19 cellular contexts compared by ENCODE assay signal in the genomic region with DNA sequence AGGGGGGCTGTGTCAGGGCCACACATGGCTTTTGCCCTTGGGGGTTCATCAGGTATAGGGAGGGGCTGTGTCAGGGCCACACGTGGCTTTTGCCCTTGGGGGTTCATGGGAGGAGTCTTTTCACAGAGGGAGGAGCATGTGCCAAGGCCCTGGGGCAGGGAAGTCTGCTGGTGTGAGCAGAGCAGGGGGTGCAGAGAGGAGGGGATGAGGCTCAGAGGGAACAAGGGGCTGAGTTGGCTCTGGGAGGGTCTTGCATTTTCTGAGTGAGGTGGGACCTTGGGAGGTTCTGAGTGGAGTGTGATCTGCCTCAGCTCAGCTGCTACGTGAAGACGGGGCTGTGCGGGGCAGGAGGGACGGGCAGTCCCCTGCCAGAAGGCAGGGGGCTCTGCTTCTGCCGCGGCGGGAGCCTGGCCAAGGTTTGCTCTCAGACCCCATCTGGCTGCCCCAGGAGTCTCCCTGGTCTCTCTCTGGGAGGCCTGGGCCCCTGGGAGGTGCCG. TPM values are rescaled to one million over a fixed set of nuclear protein-coding genes. Genes with fewer than 3 reads are reported as not detected.
DNase-seq lines count a peak whose midpoint lies in the region; ATAC-seq, FAIRE-seq and TF ChIP-seq lines count a peak whose summit lies in the region.
"Had no signal": no experiment of that assay in that cellular context is flagged by ENCODE, and none has a peak within 500 bp of the region (broad histone marks: within the 10 kb centered on the region; RNA-seq: fewer than 3 reads in every experiment).

No MANE protein-coding gene starts in this region.

- BruUV-seq in K562 (replicated peaks; lab: Mats Ljungman, UMichigan): no TSS peak

- H3K27ac ChIP-seq in K562 (ENCODE audit: extremely low read depth, low read depth, low read length) (peak overlapping the region; percentile 37; the same call in 1 of the 3 replicates), lung (ENCODE audit: low read depth in 1 of 2, low read length in 1 of 2) (peak overlapping the region; percentile 66 to 78), subcutaneous abdominal adipose tissue (ENCODE audit: low read depth, low read length) (peak overlapping the region; percentile 82)
- H3K27ac ChIP-seq: prostate gland had no signal

- WGBS in K562 (ENCODE audit: insufficient coverage, low coverage, missing lambda C conversion rate): 84% methylated on average over 6 of the region's 9 CpGs
- WGBS in lung, 2 donors: 52 to 78% methylated on average over 8 to 9 of the region's 9 CpGs

- TF ChIP-seq EP300 in K562 (IDR thresholded peaks at IDR 0.05; ENCODE audit: low read length): no peak

- POLR2A ChIA-PET in K562 (lab: Yijun Ruan, JAX): interaction anchor here (1.5 kb wide), 1 partner anchor 17 kb away, joined by 7 read pairs; no protein-coding TSS in a partner anchor

- H3K9ac ChIP-seq in K562 (ENCODE audit: insufficient read depth in 1 of 2, low read depth in 2 of 2, low read length in 2 of 2) (peak overlapping the region in 1 of 2 experiments; percentile 77; a peak in 3 of 4 replicates), subcutaneous abdominal adipose tissue (ENCODE audit: low read length in 5 of 5) (peak overlapping the region in 2 of 5 donors; percentile 26 to 28)
- H3K9ac ChIP-seq: SK-N-SH had no signal

- peaks cover 2% of the 10 kb centered on the region for H3K36me3 Mint-ChIP-seq in activated naive CD4-positive, alpha-beta T cell treated with anti-CD3 and anti-CD28 coated beads, Interleukin-2, amount 10 ng/mL, durations not matched to agents 7 days and 5 days
- H3K36me3 Mint-ChIP-seq: activated naive CD8-positive, alpha-beta T cell had no signal

- H3K36me3 ChIP-seq in K562 (ENCODE audit: control insufficient read depth, insufficient read depth, low read length): no peaks in the 10 kb centered on the region
- no peaks in the 10 kb centered on the region for H3K36me3 ChIP-seq in lung (ENCODE audit: control insufficient read depth in 2 of 2, insufficient read depth in 2 of 2, low read length in 2 of 2)
- H3K36me3 ChIP-seq in subcutaneous abdominal adipose tissue (ENCODE audit: control insufficient read depth in 5 of 5, insufficient read depth in 5 of 5, low read length in 5 of 5): peaks cover 0 to 2% (median 0%) of the 10 kb centered on the region in 5 donors
- H3K36me3 ChIP-seq: prostate gland, tibial artery, WERI-Rb-1 had no signal

- no peak for FAIRE-seq in K562 (lab: Jason Lieb, UNC)

- H3K4me2 ChIP-seq in K562 (ENCODE audit: insufficient read depth, low read length): no peak overlapping the region
- H3K4me2 ChIP-seq: SK-N-SH had no signal

- in situ Hi-C loops in K562 (cut with MboI): no loop called here

- no peaks in the 10 kb centered on the region for H3K9me1 ChIP-seq in K562 (ENCODE audit: control insufficient read depth, insufficient read depth, low read length)

- peak overlapping the region; percentile 24 for H3K27ac Mint-ChIP-seq in activated naive CD4-positive, alpha-beta T cell treated with anti-CD3 and anti-CD28 coated beads, Interleukin-2, amount 10 ng/mL, durations not matched to agents 7 days and 5 days
- H3K27ac Mint-ChIP-seq: activated naive CD8-positive, alpha-beta T cell had no signal

- H3K4me1 ChIP-seq in K562 (replicated peaks in 1 of 2; ENCODE audit: control insufficient read depth in 2 of 2, insufficient read depth in 2 of 2, low read length in 2 of 2): peaks cover 22 to 78% of the 10 kb centered on the region in 2 experiments
- peaks cover 0 to 17% of the 10 kb centered on the region in 2 donors for H3K4me1 ChIP-seq in lung (ENCODE audit: control insufficient read depth in 2 of 2, insufficient read depth in 2 of 2, low read length in 2 of 2)
- peaks cover 0 to 76% (median 30%) of the 10 kb centered on the region in 5 donors for H3K4me1 ChIP-seq in subcutaneous abdominal adipose tissue (ENCODE audit: control insufficient read depth in 5 of 5, insufficient read depth in 5 of 5, low read length in 5 of 5)

- H3K27me3 Mint-ChIP-seq in activated naive CD4-positive, alpha-beta T cell treated with anti-CD3 and anti-CD28 coated beads, Interleukin-2, amount 10 ng/mL, durations not matched to agents 7 days and 5 days: peaks cover 62% of the 10 kb centered on the region

- no peaks in the 10 kb centered on the region for H3K27me3 ChIP-seq in K562 (ENCODE audit: control insufficient read depth in 2 of 2, insufficient read depth in 2 of 2, low read length in 2 of 2)
- H3K27me3 ChIP-seq in lung (ENCODE audit: control insufficient read depth, insufficient read depth): peaks cover 7% of the 10 kb centered on the region
- H3K27me3 ChIP-seq in subcutaneous abdominal adipose tissue (ENCODE audit: control insufficient read depth in 5 of 5, insufficient read depth in 4 of 5, low read length in 5 of 5): peaks cover 39 to 59% (median 45%) of the 10 kb centered on the region in 5 donors

- peaks cover 35% of the 10 kb centered on the region for H3K4me1 Mint-ChIP-seq in activated naive CD4-positive, alpha-beta T cell treated with anti-CD3 and anti-CD28 coated beads, Interleukin-2, amount 10 ng/mL, durations not matched to agents 7 days and 5 days

- H3K4me3 Mint-ChIP-seq in activated naive CD4-positive, alpha-beta T cell treated with anti-CD3 and anti-CD28 coated beads, Interleukin-2, amount 10 ng/mL, durations not matched to agents 7 days and 5 days: no peak overlapping the region
- H3K4me3 Mint-ChIP-seq: activated naive CD8-positive, alpha-beta T cell had no signal

- H3K4me3 ChIP-seq in K562: no peak overlapping the region
- H3K4me3 ChIP-seq in lung: no peak overlapping the region
- peak overlapping the region in 4 of 5 donors; percentile 9 to 27 (median 20) for H3K4me3 ChIP-seq in subcutaneous abdominal adipose tissue (ENCODE audit: low read depth in 1 of 5, low read length in 5 of 5)
- H3K4me3 ChIP-seq: prostate gland, tibial artery had no signal

- no peaks in the 10 kb centered on the region for H3K9me3 Mint-ChIP-seq in activated naive CD4-positive, alpha-beta T cell treated with anti-CD3 and anti-CD28 coated beads, Interleukin-2, amount 10 ng/mL, durations not matched to agents 7 days and 5 days

- no peak overlapping the region for H2AFZ ChIP-seq in K562 (ENCODE audit: low read depth, low read length)

- H3K9me3 ChIP-seq in K562 (replicated peaks; ENCODE audit: control insufficient read depth, insufficient read depth, low read depth, low read length) (no peaks in the 10 kb centered on the region), lung (ENCODE audit: control insufficient read depth in 2 of 2, insufficient read depth in 1 of 2, low read length in 1 of 2) (no peaks in the 10 kb centered on the region), subcutaneous abdominal adipose tissue (ENCODE audit: control insufficient read depth in 5 of 5, low read length in 5 of 5) (no peaks in the 10 kb centered on the region)
- H3K9me3 ChIP-seq: prostate gland, SK-N-SH, tibial artery had no signal

- TF ChIP-seq CTCF in K562 (IDR thresholded peaks at IDR 0.05 in 2 of 3, conservative IDR thresholded peaks at IDR 0.05 in 1 of 3; ENCODE audit: insufficient read depth in 2 of 3, low read depth in 1 of 3, low read length in 3 of 3): no peak
- no peak for TF ChIP-seq CTCF in lung (IDR thresholded peaks at IDR 0.05; ENCODE audit: control extremely low read depth, extremely low read depth)

- no peak for TF ChIP-seq RAD21 in K562 (CRISPR knock-in tag; conservative IDR thresholded peaks at IDR 0.05 in 1 of 2, IDR thresholded peaks at IDR 0.05 in 1 of 2)

- no peak for DNase-seq in activated naive CD4-positive, alpha-beta T cell treated with anti-CD3 and anti-CD28 coated beads, Interleukin-2, amount 10 ng/mL, durations not matched to agents 7 days and 5 days
- no peak for DNase-seq in activated naive CD4-positive, alpha-beta T cell treated with Interleukin-2 at 50 U/mL for 16 hours
- DNase-seq in K562 (ENCODE audit: extremely low read depth in 1 of 4, low spot score in 3 of 4) (no peak), lung (ENCODE audit: low spot score) (no peak), NCI-H146 treated with DMSO at 0.1 percent for 48 hours (lab: John Stamatoyannopoulos, UW; ENCODE audit: unreplicated experiment) (no peak), NCI-H226 (no peak)
- DNase-seq in stimulated activated CD4-positive, alpha-beta T cell treated with anti-CD3 and anti-CD28 coated beads, Interleukin-4, amount 100 ng/mL, for 4 hours: no peak
- DNase-seq: activated CD8-positive, alpha-beta memory T cell treated with anti-CD3 and anti-CD28 coated beads, Interleukin-2, amount 50 U/mL, for 4 hours; central memory CD4-positive, alpha-beta T cell; COR-L47; GF-D8; NCI-H1436; tibial artery; WERI-Rb-1 had no signal

- intact Hi-C loops in K562 (cut with micrococcal nuclease): loop anchor here (2.0 kb wide), 1 partner anchor 17 kb away; no protein-coding TSS in a partner anchor

- H4K20me1 ChIP-seq in K562 (replicated peaks; ENCODE audit: control insufficient read depth, insufficient read depth, low read length): no peaks in the 10 kb centered on the region

- no peak for TF ChIP-seq POLR2A in K562 (conservative IDR thresholded peaks at IDR 0.05)

- ATAC-seq in K562 (no peak), lung (ENCODE audit: insufficient read depth, low FRiP score) (no peak)

- CTCF ChIA-PET in activated naive CD4-positive, alpha-beta T cell treated with anti-CD3 and anti-CD28 coated beads, Interleukin-2, amount 10 ng/mL, durations not matched to agents 7 days and 5 days (lab: Charles Lee): interaction anchor here (4.7 kb wide), 1 partner anchor 15 kb away, joined by 27 read pairs; no protein-coding TSS in a partner anchor
- CTCF ChIA-PET in K562 (lab: Yijun Ruan, JAX; ENCODE audit: low intra/inter-chr PET ratio): no interaction called here

- H3K79me2 ChIP-seq in K562 (ENCODE audit: control insufficient read depth, insufficient read depth, low read length): no peaks in the 10 kb centered on the region

RNA-seq across cellular contexts. Expression of gene SOX18, which starts 6.0 kb away (rescaled TPM):
- 0.58 and 1.6 TPM in 2 replicates for total RNA-seq in K562 (2011; cell fraction: chromatin; rRNA removed; ENCODE audit: low replicate concordance)
- total RNA-seq in K562 (2011; cell fraction: nucleolus; rRNA removed): 3.5 and 3.8 TPM in 2 replicates
- total RNA-seq in K562 (2011; cell fraction: nucleoplasm; rRNA removed): 1.2 and 1.3 TPM in 2 replicates
- total RNA-seq in K562 (2014; rRNA removed) (2.7 and 6.2 TPM in 2 replicates), K562 (2014; rRNA removed; fragmentation: Illumina TruSeq; extraction: Trizol) (0.13 and 0.15 TPM in 2 replicates), K562 (2015; rRNA removed; fragmentation: Illumina TruSeq; extraction: Trizol) (0.76 and 0.94 TPM in 2 replicates), K562 (2021) (19.8 and 20.4 TPM in 2 replicates), lung (10 to 100 TPM; 12.1 to 52.2 TPM)
- polyA plus RNA-seq in K562 (2011; rRNA removed) (0.33 and 0.47 TPM in 2 replicates), K562 (2014; fragmentation: Illumina TruSeq; extraction: Trizol) (0.21 and 0.78 TPM in 2 replicates), K562 (2014; fragmentation: Nextera tagmentation; extraction: Ambion mirVana) (under 1 TPM; 0.20 to 0.23 TPM), K562 (2014; rRNA removed) (4.4 and 6.8 TPM in 2 replicates), lung (10 to 100 TPM; 26.9 to 31.7 TPM)
- 1.0 and 5.3 TPM in 2 replicates for polyA plus RNA-seq in K562 (2011; cell fraction: cytosol; rRNA removed)
- polyA plus RNA-seq in K562 (2011; cell fraction: nucleus; rRNA removed): 2.6 and 7.3 TPM in 2 replicates
- polyA plus RNA-seq in K562 (2012): 6.7 and 6.9 TPM in 2 replicates
- 0.14 TPM in 1 of 2 replicates, not detected in the other for polyA minus RNA-seq in K562 (2011; rRNA and poly(A)+ RNA removed)
- polyA minus RNA-seq in K562 (2011; cell fraction: cytosol; rRNA and poly(A)+ RNA removed): 3.3 and 7.4 TPM in 2 replicates
- polyA minus RNA-seq in K562 (2011; cell fraction: nucleus; rRNA and poly(A)+ RNA removed): 1.5 and 2.1 TPM in 2 replicates
- polyA plus RNA-seq: AG04450, SK-N-SH had no signal

RNA-seq across cellular contexts. Expression of gene TCEA2, which starts 7.6 kb away (rescaled TPM):
- total RNA-seq in K562 (2011; cell fraction: chromatin; rRNA removed; ENCODE audit: low replicate concordance): 17.4 and 45.7 TPM in 2 replicates
- total RNA-seq in K562 (2011; cell fraction: nucleolus; rRNA removed): 25.8 and 31.0 TPM in 2 replicates
- 17.7 and 19.9 TPM in 2 replicates for total RNA-seq in K562 (2011; cell fraction: nucleoplasm; rRNA removed)
- 5.4 and 7.8 TPM in 2 replicates for total RNA-seq in K562 (2014; rRNA removed)
- 3.0 and 3.6 TPM in 2 replicates for total RNA-seq in K562 (2014; rRNA removed; fragmentation: Illumina TruSeq; extraction: Trizol)
- total RNA-seq in K562 (2015; rRNA removed; fragmentation: Illumina TruSeq; extraction: Trizol): 6.4 and 6.9 TPM in 2 replicates
- 18.7 and 28.7 TPM in 2 replicates for total RNA-seq in K562 (2021)
- polyA plus RNA-seq in K562 (2011; rRNA removed): 8.6 and 14.0 TPM in 2 replicates
- polyA plus RNA-seq in K562 (2011; cell fraction: cytosol; rRNA removed): 14.2 and 18.7 TPM in 2 replicates
- 63.0 and 66.6 TPM in 2 replicates for polyA plus RNA-seq in K562 (2011; cell fraction: nucleus; rRNA removed)
- 15.6 and 29.0 TPM in 2 replicates for polyA plus RNA-seq in K562 (2012)
- 5.0 and 8.5 TPM in 2 replicates for polyA plus RNA-seq in K562 (2014; fragmentation: Illumina TruSeq; extraction: Trizol)
- polyA plus RNA-seq in K562 (2014; fragmentation: Nextera tagmentation; extraction: Ambion mirVana): 1 to 10 TPM; 1.4 to 1.9 TPM
- polyA plus RNA-seq in K562 (2014; rRNA removed): 8.0 and 10.0 TPM in 2 replicates
- 3.3 and 4.4 TPM in 2 replicates for polyA minus RNA-seq in K562 (2011; rRNA and poly(A)+ RNA removed)
- 4.1 and 11.9 TPM in 2 replicates for polyA minus RNA-seq in K562 (2011; cell fraction: cytosol; rRNA and poly(A)+ RNA removed)
- 11.4 and 20.1 TPM in 2 replicates for polyA minus RNA-seq in K562 (2011; cell fraction: nucleus; rRNA and poly(A)+ RNA removed)
- total RNA-seq in lung: 10 to 100 TPM; 28.5 to 32.8 TPM
- polyA plus RNA-seq in lung: 10 to 100 TPM; 18.3 to 32.9 TPM

RNA-seq across cellular contexts. Expression of gene C20orf204, which starts 19.5 kb away (rescaled TPM):
- 5.2 and 13.5 TPM in 2 replicates for total RNA-seq in K562 (2011; cell fraction: chromatin; rRNA removed; ENCODE audit: low replicate concordance)
- total RNA-seq in K562 (2011; cell fraction: nucleolus; rRNA removed): 6.7 and 7.0 TPM in 2 replicates
- total RNA-seq in K562 (2011; cell fraction: nucleoplasm; rRNA removed): 4.0 and 4.6 TPM in 2 replicates
- total RNA-seq in K562 (2014; rRNA removed): 0.59 and 0.73 TPM in 2 replicates
- total RNA-seq in K562 (2014; rRNA removed; fragmentation: Illumina TruSeq; extraction: Trizol): 0.10 and 0.22 TPM in 2 replicates
- 0.36 and 0.45 TPM in 2 replicates for total RNA-seq in K562 (2015; rRNA removed; fragmentation: Illumina TruSeq; extraction: Trizol)
- 0.67 and 1.1 TPM in 2 replicates for total RNA-seq in K562 (2021)
- polyA plus RNA-seq in K562 (2011; rRNA removed): 0.11 and 0.22 TPM in 2 replicates
- polyA plus RNA-seq in K562 (2011; cell fraction: cytosol; rRNA removed): 0.10 and 0.36 TPM in 2 replicates
- 1.6 and 3.1 TPM in 2 replicates for polyA plus RNA-seq in K562 (2011; cell fraction: nucleus; rRNA removed)
- 0.43 and 0.46 TPM in 2 replicates for polyA plus RNA-seq in K562 (2012)
- 0.11 and 0.16 TPM in 2 replicates for polyA plus RNA-seq in K562 (2014; fragmentation: Illumina TruSeq; extraction: Trizol)
- polyA plus RNA-seq in K562 (2014; fragmentation: Nextera tagmentation; extraction: Ambion mirVana): not detected
- polyA plus RNA-seq in K562 (2014; rRNA removed): 0.94 and 1.6 TPM in 2 replicates
- polyA minus RNA-seq in K562 (2011; rRNA and poly(A)+ RNA removed): 0.35 and 0.42 TPM in 2 replicates
- 0.27 TPM in 1 of 2 replicates, not detected in the other for polyA minus RNA-seq in K562 (2011; cell fraction: cytosol; rRNA and poly(A)+ RNA removed)
- polyA minus RNA-seq in K562 (2011; cell fraction: nucleus; rRNA and poly(A)+ RNA removed): 1.8 TPM in 2 replicates
- total RNA-seq in lung: 1 to 10 TPM; 1.3 to 2.0 TPM
- under 1 TPM; 0.50 to 0.63 TPM for polyA plus RNA-seq in lung

RNA-seq across cellular contexts. Expression of gene RGS19, which starts 23.9 kb away (rescaled TPM):
- total RNA-seq in K562 (2011; cell fraction: chromatin; rRNA removed; ENCODE audit: low replicate concordance): 7.1 and 15.6 TPM in 2 replicates
- 13.2 and 13.3 TPM in 2 replicates for total RNA-seq in K562 (2011; cell fraction: nucleolus; rRNA removed)
- total RNA-seq in K562 (2011; cell fraction: nucleoplasm; rRNA removed): 7.2 and 10.5 TPM in 2 replicates
- 23.7 and 26.9 TPM in 2 replicates for total RNA-seq in K562 (2014; rRNA removed)
- 3.2 and 3.3 TPM in 2 replicates for total RNA-seq in K562 (2014; rRNA removed; fragmentation: Illumina TruSeq; extraction: Trizol)
- 14.3 and 14.6 TPM in 2 replicates for total RNA-seq in K562 (2015; rRNA removed; fragmentation: Illumina TruSeq; extraction: Trizol)
- total RNA-seq in K562 (2021): 20.7 and 21.0 TPM in 2 replicates
- 14.7 and 23.9 TPM in 2 replicates for polyA plus RNA-seq in K562 (2011; rRNA removed)
- 31.1 and 65.3 TPM in 2 replicates for polyA plus RNA-seq in K562 (2011; cell fraction: cytosol; rRNA removed)
- 19.9 and 25.8 TPM in 2 replicates for polyA plus RNA-seq in K562 (2011; cell fraction: nucleus; rRNA removed)
- polyA plus RNA-seq in K562 (2012): 17.9 and 19.3 TPM in 2 replicates
- 5.2 and 11.0 TPM in 2 replicates for polyA plus RNA-seq in K562 (2014; fragmentation: Illumina TruSeq; extraction: Trizol)
- polyA plus RNA-seq in K562 (2014; fragmentation: Nextera tagmentation; extraction: Ambion mirVana): under 1 TPM; 0.41 to 0.98 TPM
- polyA plus RNA-seq in K562 (2014; rRNA removed): 21.9 and 23.4 TPM in 2 replicates
- 4.7 and 4.8 TPM in 2 replicates for polyA minus RNA-seq in K562 (2011; rRNA and poly(A)+ RNA removed)
- 9.5 and 22.4 TPM in 2 replicates for polyA minus RNA-seq in K562 (2011; cell fraction: cytosol; rRNA and poly(A)+ RNA removed)
- polyA minus RNA-seq in K562 (2011; cell fraction: nucleus; rRNA and poly(A)+ RNA removed): 5.7 and 8.8 TPM in 2 replicates
- 10 to 100 TPM; 15.1 to 50.7 TPM for total RNA-seq in lung
- polyA plus RNA-seq in lung: 10 to 100 TPM; 19.5 to 99.0 TPM

RNA-seq across cellular contexts. Expression of gene OPRL1, which starts 24.4 kb away (rescaled TPM):
- total RNA-seq in K562 (2011; cell fraction: chromatin; rRNA removed; ENCODE audit: low replicate concordance): 0.40 and 0.86 TPM in 2 replicates
- 0.67 and 0.79 TPM in 2 replicates for total RNA-seq in K562 (2011; cell fraction: nucleolus; rRNA removed)
- 0.23 and 0.66 TPM in 2 replicates for total RNA-seq in K562 (2011; cell fraction: nucleoplasm; rRNA removed)
- 0.09 and 0.37 TPM in 2 replicates for total RNA-seq in K562 (2014; rRNA removed)
- total RNA-seq in K562 (2014; rRNA removed; fragmentation: Illumina TruSeq; extraction: Trizol): 0.07 TPM in 1 of 2 replicates, not detected in the other
- total RNA-seq in K562 (2015; rRNA removed; fragmentation: Illumina TruSeq; extraction: Trizol): 0.14 and 0.15 TPM in 2 replicates
- 0.22 and 0.33 TPM in 2 replicates for total RNA-seq in K562 (2021)
- polyA plus RNA-seq in K562 (2011; rRNA removed): 0.17 and 0.64 TPM in 2 replicates
- polyA plus RNA-seq in K562 (2011; cell fraction: cytosol; rRNA removed): 0.55 and 0.76 TPM in 2 replicates
- polyA plus RNA-seq in K562 (2011; cell fraction: nucleus; rRNA removed): 0.67 and 0.70 TPM in 2 replicates
- 0.46 and 1.1 TPM in 2 replicates for polyA plus RNA-seq in K562 (2012)
- 0.06 and 0.11 TPM in 2 replicates for polyA plus RNA-seq in K562 (2014; fragmentation: Illumina TruSeq; extraction: Trizol)
- not detected for polyA plus RNA-seq in K562 (2014; fragmentation: Nextera tagmentation; extraction: Ambion mirVana)
- polyA plus RNA-seq in K562 (2014; rRNA removed): 0.04 and 0.11 TPM in 2 replicates
- polyA minus RNA-seq in K562 (2011; rRNA and poly(A)+ RNA removed): 0.39 and 0.48 TPM in 2 replicates
- polyA minus RNA-seq in K562 (2011; cell fraction: cytosol; rRNA and poly(A)+ RNA removed): 0.48 and 0.55 TPM in 2 replicates
- 0.13 and 0.33 TPM in 2 replicates for polyA minus RNA-seq in K562 (2011; cell fraction: nucleus; rRNA and poly(A)+ RNA removed)
- total RNA-seq in lung: 1 to 10 TPM; 1.6 to 2.5 TPM
- polyA plus RNA-seq in lung: 1 to 10 TPM in 1 of 2 donors, under 1 TPM in 1; 0.45 to 3.1 TPM

Comparison
In these comparisons a context has a peak if more than half of its experiments do, and no peak if none do; other contexts are left out.
1. H3K4me3 ChIP-seq: peak in subcutaneous abdominal adipose tissue (4 of 5); none in K562 (single experiment) and lung (single experiment).
2. Peak in every context shown above with its lines, with median percentiles within 50 percentile points of each other: H3K27ac ChIP-seq.